Comparison of ENCODE assay signal across 31 cellular contexts in the genomic region with DNA sequence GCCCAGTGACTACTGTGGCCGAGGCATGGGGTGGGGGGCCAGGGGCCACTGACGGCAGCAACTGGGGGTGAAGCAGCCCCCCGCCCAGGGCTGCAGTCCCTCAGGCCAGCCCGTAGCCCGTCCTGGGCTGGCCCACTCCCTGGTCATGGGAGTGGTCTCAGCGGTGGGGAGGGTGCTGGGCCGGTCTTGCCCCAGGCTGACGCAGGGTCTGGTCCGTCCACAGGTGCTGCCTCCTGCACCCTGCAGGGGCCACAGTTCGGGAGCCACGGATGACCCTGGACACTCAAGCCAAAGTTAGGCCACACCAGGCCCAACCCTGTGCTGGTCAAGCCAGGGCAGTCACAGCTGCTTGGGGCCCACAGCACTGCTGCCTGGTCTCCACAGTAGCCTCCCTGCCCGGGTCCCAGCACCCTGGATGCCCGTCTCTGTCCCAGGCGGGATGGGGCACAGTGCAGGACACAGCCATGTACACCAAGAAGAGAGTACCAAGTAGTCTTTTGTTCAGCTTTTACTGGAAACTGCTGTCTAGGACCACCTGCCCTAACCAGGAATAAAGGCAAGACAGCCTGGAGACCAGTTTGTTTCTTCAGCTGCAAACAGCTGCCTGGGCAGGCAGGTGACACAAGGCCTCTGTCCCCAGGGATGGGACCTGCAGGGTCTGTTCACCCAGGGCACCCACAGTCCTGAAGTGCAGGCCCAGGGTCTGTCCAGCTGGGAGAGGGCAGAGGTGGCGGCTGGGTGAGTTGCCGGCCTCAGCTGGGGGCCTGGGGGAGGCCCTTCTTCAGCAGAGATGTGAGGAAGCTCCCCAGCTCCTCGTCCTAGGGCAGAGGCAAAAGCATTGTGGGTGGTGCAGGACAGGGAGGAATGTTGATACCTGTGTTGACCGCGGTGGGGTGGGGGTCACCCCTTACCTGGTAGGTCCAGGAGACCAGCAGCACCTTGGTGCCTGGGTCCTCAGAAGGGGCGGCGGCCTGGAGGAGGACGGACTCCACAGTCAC. TPM values are rescaled to one million over a fixed set of nuclear protein-coding genes. Genes with fewer than 3 reads are reported as not detected.
DNase-seq lines count a peak whose midpoint lies in the region; ATAC-seq and TF ChIP-seq lines count a peak whose summit lies in the region.
"Had no signal": no experiment of that assay in that cellular context is flagged by ENCODE, and none has a peak within 500 bp of the region (broad histone marks: within the 10 kb centered on the region; RNA-seq: fewer than 3 reads in every experiment).

No MANE protein-coding gene starts in this region.

- H4K20me1 ChIP-seq in neural progenitor cell (ENCODE audit: low read depth) = peaks cover 55% of the 10 kb centered on the region

- no peaks in the 10 kb centered on the region for H3K4me1 Mint-ChIP-seq in Calu3 (ENCODE audit: low read depth, unreplicated experiment)
- H3K4me1 Mint-ChIP-seq in neural progenitor cell = peaks cover 14% of the 10 kb centered on the region

- H3K9ac ChIP-seq in neural progenitor cell = no peak overlapping the region
- H3K9ac ChIP-seq: SK-N-SH had no signal

- no peak for TF ChIP-seq CTCF in 22Rv1 (IDR thresholded peaks at IDR 0.05)
- no peak for TF ChIP-seq CTCF in Calu3 (IDR thresholded peaks at IDR 0.05; ENCODE audit: unreplicated experiment)
- no peak for TF ChIP-seq CTCF in VCaP (conservative IDR thresholded peaks at IDR 0.05)
- no peak for TF ChIP-seq CTCF in gastroesophageal sphincter (IDR thresholded peaks at IDR 0.05)
- no peak for TF ChIP-seq CTCF in neural progenitor cell (IDR thresholded peaks at IDR 0.05)
- no peak for TF ChIP-seq CTCF in Peyer's patch (IDR thresholded peaks at IDR 0.05)

- H3K4me1 ChIP-seq in gastroesophageal sphincter (peaks cover under 1 to 52% (median 12%) of the 10 kb centered on the region in 3 donors), neural progenitor cell (peaks cover 26% of the 10 kb centered on the region), Peyer's patch (peaks cover 0 to 23% (median 18%) of the 10 kb centered on the region in 4 donors)
- H3K4me1 ChIP-seq: BE2C had no signal

- peaks cover 12% of the 10 kb centered on the region for H3K79me2 ChIP-seq in neural progenitor cell (ENCODE audit: low read depth)

- no peaks in the 10 kb centered on the region for H3K9me3 ChIP-seq in gastroesophageal sphincter
- no peaks in the 10 kb centered on the region for H3K9me3 ChIP-seq in neural progenitor cell (ENCODE audit: low read depth)
- no peaks in the 10 kb centered on the region for H3K9me3 ChIP-seq in Peyer's patch
- H3K9me3 ChIP-seq: BE2C, gastrocnemius medialis, lower lobe of right lung, SK-N-SH, testis had no signal

- intact Hi-C loops in Calu3 (cut with micrococcal nuclease; ENCODE audit: unreplicated experiment) = no loop called here

- H3K4me3 ChIP-seq in gastroesophageal sphincter (no peak overlapping the region), neural progenitor cell (no peak overlapping the region), Peyer's patch (no peak overlapping the region)
- H3K4me3 ChIP-seq: gastrocnemius medialis, GM23338, lower lobe of right lung, testis had no signal

- H3K27ac ChIP-seq in 22Rv1 (peak overlapping the region; percentile 96), VCaP (peak overlapping the region; percentile 96), gastroesophageal sphincter (peak overlapping the region in 3 of 4 donors; percentile 93 to 97 (median 95)), neural progenitor cell (no peak overlapping the region), Peyer's patch (no peak overlapping the region)
- H3K27ac ChIP-seq: brain microvascular endothelial cell, lower lobe of right lung, testis had no signal

- WGBS in gastroesophageal sphincter (ENCODE audit: low coverage in 1 of 2), 2 donors = no CpG with 5 or more reads among the region's 22 CpGs

- TF ChIP-seq POLR2A in gastroesophageal sphincter (IDR thresholded peaks at IDR 0.05) (no peak), Peyer's patch (IDR thresholded peaks at IDR 0.05) (no peak)

- H3K4me3 Mint-ChIP-seq in Calu3 (ENCODE audit: low read depth, unreplicated experiment) (no peak overlapping the region), neural progenitor cell (no peak overlapping the region)
- H3K4me3 Mint-ChIP-seq: T-helper 1 cell treated with Interleukin-12 subunit alpha and Interleukin-12 subunit beta and Interleukin-4 antibody, amounts not matched to agents 30 μg/mL and 1 μg/mL, for 36 hours had no signal

- H3F3A ChIP-seq in neural progenitor cell (ENCODE audit: low read depth) = peaks cover 20% of the 10 kb centered on the region

- BruUV-seq in Calu3 (replicated peaks; lab: Mats Ljungman, UMichigan) = TSS peak; percentile 14

- no peak overlapping the region for H2AFZ ChIP-seq in neural progenitor cell (replicated peaks)
- H2AFZ ChIP-seq: GM23338 had no signal

- no peak overlapping the region for H3K4me2 ChIP-seq in neural progenitor cell
- H3K4me2 ChIP-seq: GM23338, SK-N-SH had no signal

- CTCF ChIA-PET in Calu3 (lab: Charles Lee) = no interaction called here

- no peaks in the 10 kb centered on the region for H3K27me3 Mint-ChIP-seq in Calu3 (ENCODE audit: unreplicated experiment)
- peaks cover 6% of the 10 kb centered on the region for H3K27me3 Mint-ChIP-seq in neural progenitor cell (ENCODE audit: insufficient read depth, low read depth)
- H3K27me3 Mint-ChIP-seq: activated CD8-positive, alpha-beta T cell treated with anti-CD3 and anti-CD28 coated beads for 36 hours; naive thymus-derived CD4-positive, alpha-beta T cell had no signal

- no peak for TF ChIP-seq EP300 in gastroesophageal sphincter (IDR thresholded peaks at IDR 0.05)

- DNase-seq in Calu3 (no peak), neural progenitor cell (ENCODE audit: low spot score) (no peak), Peyer's patch (no peak), hepatic stellate cell (ENCODE audit: low spot score) (no peak)
- DNase-seq: activated CD8-positive, alpha-beta memory T cell treated with anti-CD3 and anti-CD28 coated beads, Interleukin-2, amount 50 U/mL, for 48 hours; activated CD8-positive, alpha-beta T cell treated with anti-CD3 and anti-CD28 coated beads for 36 hours; activated naive CD4-positive, alpha-beta T cell treated with anti-CD3 and anti-CD28 coated beads, Interleukin-2, amount 50 U/mL, for 16 hours; amniotic stem cell; BE2C; brain microvascular endothelial cell; DMS79; gastrocnemius medialis; hypothalamus; KBM-7; lower lobe of right lung; naive thymus-derived CD4-positive, alpha-beta T cell; NCI-H1092 treated with DMSO at 0.1 percent for 48 hours; NCI-H1694 treated with DMSO at 0.1 percent for 48 hours; NCI-H446 treated with DMSO at 0.1 percent for 48 hours; NCI-H774; SK-N-SH; stimulated activated naive CD4-positive, alpha-beta T cell treated with Interleukin-2 at 50 U/mL for 16 hours; testis had no signal

- H3K36me3 Mint-ChIP-seq in Calu3 (ENCODE audit: insufficient read depth, unreplicated experiment) (peaks cover 84% of the 10 kb centered on the region), neural progenitor cell (peaks cover 4% of the 10 kb centered on the region)

- no peak for ATAC-seq in gastroesophageal sphincter
- ATAC-seq: activated CD4-positive, CD25-positive, alpha-beta regulatory T cell treated with anti-CD3 and anti-CD28 coated beads, Interleukin-2, amount 50 U/mL, for 24 hours; activated CD8-positive, alpha-beta T cell treated with anti-CD3 and anti-CD28 coated beads for 36 hours; gastrocnemius medialis; GM23338; lower lobe of right lung; naive thymus-derived CD4-positive, alpha-beta T cell had no signal

- H3K36me3 ChIP-seq in gastroesophageal sphincter (peaks cover 0 to 60% of the 10 kb centered on the region in 2 donors), neural progenitor cell (no peaks in the 10 kb centered on the region), Peyer's patch (peaks cover 0 to 57% (median 0%) of the 10 kb centered on the region in 3 donors)

- no peak overlapping the region for H3K27ac Mint-ChIP-seq in Calu3 (ENCODE audit: unreplicated experiment)
- no peak overlapping the region for H3K27ac Mint-ChIP-seq in neural progenitor cell
- H3K27ac Mint-ChIP-seq: activated CD8-positive, alpha-beta T cell treated with anti-CD3 and anti-CD28 coated beads for 36 hours; activated T-helper 2 cell treated with anti-CD3 and anti-CD28 coated beads, Interferon-gamma antibody, Interleukin-2, Interleukin-4, amounts not matched to agents 10 μg/mL and 5 μg/mL and 100 μg/mL, durations not matched to agents 14 hours and 24 hours and 36 hours; GM23338; T-helper 1 cell treated with Interleukin-12 subunit alpha and Interleukin-12 subunit beta and Interleukin-4 antibody, amounts not matched to agents 30 μg/mL and 1 μg/mL, for 36 hours had no signal

- H3K27me3 ChIP-seq in gastroesophageal sphincter = no peaks in the 10 kb centered on the region
- peaks cover 10% of the 10 kb centered on the region for H3K27me3 ChIP-seq in neural progenitor cell
- H3K27me3 ChIP-seq in Peyer's patch = no peaks in the 10 kb centered on the region
- H3K27me3 ChIP-seq: BE2C, brain microvascular endothelial cell, gastrocnemius medialis, testis had no signal

- no peaks in the 10 kb centered on the region for H3K9me3 Mint-ChIP-seq in Calu3 (ENCODE audit: low read depth, unreplicated experiment)
- no peaks in the 10 kb centered on the region for H3K9me3 Mint-ChIP-seq in neural progenitor cell
- H3K9me3 Mint-ChIP-seq: activated CD8-positive, alpha-beta T cell treated with anti-CD3 and anti-CD28 coated beads for 36 hours; activated T-helper 2 cell treated with anti-CD3 and anti-CD28 coated beads, Interferon-gamma antibody, Interleukin-2, Interleukin-4, amounts not matched to agents 10 μg/mL and 5 μg/mL and 100 μg/mL, durations not matched to agents 14 hours and 24 hours and 36 hours; GM23338; T-helper 1 cell treated with Interleukin-12 subunit alpha and Interleukin-12 subunit beta and Interleukin-4 antibody, amounts not matched to agents 30 μg/mL and 1 μg/mL, for 36 hours had no signal

RNA-seq across cellular contexts. Expression of gene PUSL1, which starts 3.0 kb away (rescaled TPM):
- 22.7 and 24.7 TPM in 2 replicates for total RNA-seq in Calu3 (2022)
- total RNA-seq in gastroesophageal sphincter = 10 to 100 TPM; 12.5 to 24.2 (median 19.4) TPM
- total RNA-seq in neural progenitor cell (ENCODE audit: low replicate concordance) = 3.7 and 22.5 TPM in 2 replicates
- 10 to 100 TPM; 12.4 to 38.9 (median 24.4) TPM for total RNA-seq in Peyer's patch

RNA-seq across cellular contexts. Expression of gene ACAP3, which starts 3.7 kb away (rescaled TPM):
- total RNA-seq in Calu3 (2022) (41.1 and 48.3 TPM in 2 replicates), gastroesophageal sphincter (10 to 100 TPM; 35.6 to 74.7 (median 50.2) TPM), neural progenitor cell (ENCODE audit: low replicate concordance) (10.7 and 24.6 TPM in 2 replicates), Peyer's patch (100 to 1,000 TPM in 2 of 4 donors, 10 to 100 TPM in 2; 78.1 to 156 (median 110) TPM)

RNA-seq across cellular contexts. Expression of gene INTS11, which starts 13.1 kb away (rescaled TPM):
- total RNA-seq in Calu3 (2022) (110 and 117 TPM in 2 replicates), gastroesophageal sphincter (100 to 1,000 TPM in 1 of 4 donors, 10 to 100 TPM in 3; 62.0 to 119 (median 96.4) TPM), neural progenitor cell (ENCODE audit: low replicate concordance) (62.4 and 116 TPM in 2 replicates), Peyer's patch (100 to 1,000 TPM; 146 to 359 (median 273) TPM)

RNA-seq across cellular contexts. Expression of gene CPTP, which starts 13.2 kb away (rescaled TPM):
- total RNA-seq in Calu3 (2022) (20.1 and 23.7 TPM in 2 replicates), gastroesophageal sphincter (10 to 100 TPM; 10.4 to 42.7 (median 30.1) TPM), neural progenitor cell (ENCODE audit: low replicate concordance) (1.0 and 13.5 TPM in 2 replicates), Peyer's patch (10 to 100 TPM; 10.7 to 94.0 (median 84.6) TPM)

RNA-seq across cellular contexts. Expression of gene TAS1R3, which starts 19.7 kb away (rescaled TPM):
- total RNA-seq in Calu3 (2022) (0.24 and 0.42 TPM in 2 replicates), gastroesophageal sphincter (under 1 TPM in 3 of 4 donors, not detected in 1; 0.12 to 0.54 (median 0.40) TPM), neural progenitor cell (ENCODE audit: low replicate concordance) (0.22 TPM in 1 of 2 replicates, not detected in the other), Peyer's patch (1 to 10 TPM; 2.1 to 5.8 (median 3.0) TPM)
- total RNA-seq: M059J had no signal

Comparison
In these comparisons a context has a peak if more than half of its experiments do, and no peak if none do; other contexts are left out.
1. H3K27ac ChIP-seq: peak in 22Rv1 (single experiment), VCaP (single experiment) and gastroesophageal sphincter (3 of 4); none in neural progenitor cell (single experiment) and Peyer's patch (0 of 4).